In genomic region chr19:16124953-16125352, GRCh38 we compare ENCODE assay signal across 19 cellular contexts. TPM values are rescaled to one million over a fixed set of nuclear protein-coding genes. Genes with fewer than 3 reads are reported as not detected.
"Had no signal": no experiment of that assay in that cellular context is flagged by ENCODE, and none has a peak within 500 bp of the region (broad histone marks: within the 10 kb centered on the region; RNA-seq: fewer than 3 reads in every experiment).

No MANE protein-coding gene starts in this region.

- H3K27me3 ChIP-seq: gastroesophageal sphincter, heart right ventricle, neural progenitor cell had no signal

- DNase-seq: activated CD4-positive, alpha-beta T cell treated with anti-CD3 and anti-CD28 coated beads, Interleukin-2, amount 50 U/mL, for 48 hours; activated CD4-positive, CD25-positive, alpha-beta regulatory T cell treated with anti-CD3 and anti-CD28 coated beads, Interleukin-2, amount 50 U/mL, for 72 hours; activated gamma-delta T cell treated with Interleukin-2 at 50 U/mL for 16 hours; activated naive CD8-positive, alpha-beta T cell treated with anti-CD3 and anti-CD28 coated beads, Interleukin-2, amount 50 U/mL, for 24 hours; activated T-cell treated with anti-CD3 and anti-CD28 coated beads, Interleukin-2, amount 50 U/mL, for 48 hours; aorta; cerebellar nuclear complex; heart right ventricle; midbrain; stimulated activated CD4-positive, alpha-beta T cell treated with anti-CD3 and anti-CD28 coated beads, Interleukin-2, amount 100 ng/mL, for 48 hours; stimulated activated naive CD4-positive, alpha-beta T cell treated with Interleukin-2 at 50 U/mL for 16 hours; substantia nigra; trophoblast cell had no signal

- ATAC-seq: activated naive CD8-positive, alpha-beta T cell treated with anti-CD3 and anti-CD28 coated beads, Interleukin-2, amount 50 U/mL, for 24 hours; gastroesophageal sphincter; heart right ventricle; left lobe of liver had no signal

- H3K4me3 ChIP-seq: gastroesophageal sphincter, heart right ventricle, neural progenitor cell had no signal

- H3K36me3 ChIP-seq: neural progenitor cell had no signal

- H3K4me1 ChIP-seq: gastroesophageal sphincter, neural progenitor cell, parathyroid adenoma had no signal

- H3K4me3 Mint-ChIP-seq: activated naive CD8-positive, alpha-beta T cell treated with anti-CD3 and anti-CD28 coated beads, Interleukin-2, amount 50 U/mL, for 24 hours; neural progenitor cell had no signal

- H3K27me3 Mint-ChIP-seq: activated naive CD8-positive, alpha-beta T cell treated with anti-CD3 and anti-CD28 coated beads, Interleukin-2, amount 50 U/mL, for 24 hours had no signal

- H3K27ac ChIP-seq: gastroesophageal sphincter, heart right ventricle, neural progenitor cell, parathyroid adenoma had no signal

- H3K9me3 Mint-ChIP-seq: activated naive CD8-positive, alpha-beta T cell treated with anti-CD3 and anti-CD28 coated beads, Interleukin-2, amount 50 U/mL, for 24 hours; neural progenitor cell had no signal

- H3K9ac ChIP-seq: neural progenitor cell, parathyroid adenoma had no signal

- H3K27ac Mint-ChIP-seq: activated naive CD8-positive, alpha-beta T cell treated with anti-CD3 and anti-CD28 coated beads, Interleukin-2, amount 50 U/mL, for 24 hours; neural progenitor cell had no signal

- H3K9me3 ChIP-seq: gastroesophageal sphincter, heart right ventricle had no signal

- H3K4me1 Mint-ChIP-seq: neural progenitor cell had no signal

RNA-seq across cellular contexts. Expression of gene HSH2D, which starts 18.5 kb away (rescaled TPM):
- total RNA-seq: dermis microvascular lymphatic vessel endothelial cell, lung microvascular endothelial cell had no signal

RNA-seq across cellular contexts. Expression of gene CIB3, which starts 48.4 kb away (rescaled TPM):
- total RNA-seq: aorta, dermis microvascular lymphatic vessel endothelial cell, gastroesophageal sphincter, heart right ventricle, left lobe of liver, lung microvascular endothelial cell had no signal
